25 cellular contexts compared by ENCODE assay signal in genomic region chr6:147150303-147150702, GRCh38.
"Had no signal": no experiment of that assay in that cellular context is flagged by ENCODE, and none has a peak within 500 bp of the region (broad histone marks: within the 10 kb centered on the region; RNA-seq: fewer than 3 reads in every experiment).

No MANE protein-coding gene starts in this region.

- H3K4me1 ChIP-seq: gastrocnemius medialis, prostate gland, sigmoid colon, spleen, tibial nerve, upper lobe of right lung, vagina had no signal

- H3K36me3 ChIP-seq: gastrocnemius medialis, neutrophil, prostate gland, sigmoid colon, spleen, thoracic aorta, tibial nerve, upper lobe of right lung, vagina had no signal

- DNase-seq: dorsolateral prefrontal cortex; effector CD4-positive, alpha-beta T cell; endodermal cell; foreskin fibroblast; gastrocnemius medialis; head of caudate nucleus; kidney glomerular epithelial cell; left ventricle myocardium superior; naive B cell; right cardiac atrium; sigmoid colon; spleen; stimulated activated CD4-positive, alpha-beta T cell treated with anti-CD3 and anti-CD28 coated beads, Interleukin-4, amount 100 ng/mL, for 4 hours; stimulated activated naive CD8-positive, alpha-beta T cell treated with anti-CD3 and anti-CD28 coated beads, Interleukin-15, Interleukin-2, amounts not matched to agents 100 U/mL and 50 U/mL, for 24 hours; upper lobe of right lung had no signal

- ATAC-seq: esophagus mucosa; gastrocnemius medialis; left ventricle myocardium superior; natural killer cell treated with Interleukin-12 subunit alpha and Interleukin-12 subunit beta and Interleukin-15 and Interleukin-18, amount 100 ng/mL, for 72 hours; right cardiac atrium; stimulated activated memory B cell treated with anti-CD40 and anti-IgM and Interleukin-4, amounts not matched to agents 10 μg/mL and 1 μg/mL and 100 μg/mL, for 72 hours; stimulated activated naive CD8-positive, alpha-beta T cell treated with anti-CD3 and anti-CD28 coated beads, Interleukin-15, Interleukin-2, amounts not matched to agents 100 U/mL and 50 U/mL, for 24 hours; upper lobe of right lung had no signal

- H3K9me3 ChIP-seq: gastrocnemius medialis, neutrophil, prostate gland, sigmoid colon, spleen, thoracic aorta, upper lobe of right lung, vagina had no signal

- H3K4me3 ChIP-seq: dorsolateral prefrontal cortex, gastrocnemius medialis, lung, prostate gland, sigmoid colon, spleen, thoracic aorta, tibial nerve, upper lobe of right lung, vagina had no signal

- H3K27me3 ChIP-seq: gastrocnemius medialis, neutrophil, sigmoid colon, spleen, tibial nerve, upper lobe of right lung, vagina had no signal

- H3K27ac ChIP-seq: dorsolateral prefrontal cortex, epithelial cell of prostate, gastrocnemius medialis, neutrophil, prostate gland, sigmoid colon, spleen, thoracic aorta, tibial nerve, upper lobe of right lung, vagina had no signal
